In genomic region chr1:19476440-19477190, GRCh38 we compare ENCODE assay signal across 1 cellular context.
TF ChIP-seq lines count a peak whose summit lies in the region.

No MANE protein-coding gene starts in this region.

TF ChIP-seq in GM23338, 12 proteins besides CTCF, POLR2A, EP300 and RAD21 (continued from another document):
- TF ChIP-seq, protein P1, sequence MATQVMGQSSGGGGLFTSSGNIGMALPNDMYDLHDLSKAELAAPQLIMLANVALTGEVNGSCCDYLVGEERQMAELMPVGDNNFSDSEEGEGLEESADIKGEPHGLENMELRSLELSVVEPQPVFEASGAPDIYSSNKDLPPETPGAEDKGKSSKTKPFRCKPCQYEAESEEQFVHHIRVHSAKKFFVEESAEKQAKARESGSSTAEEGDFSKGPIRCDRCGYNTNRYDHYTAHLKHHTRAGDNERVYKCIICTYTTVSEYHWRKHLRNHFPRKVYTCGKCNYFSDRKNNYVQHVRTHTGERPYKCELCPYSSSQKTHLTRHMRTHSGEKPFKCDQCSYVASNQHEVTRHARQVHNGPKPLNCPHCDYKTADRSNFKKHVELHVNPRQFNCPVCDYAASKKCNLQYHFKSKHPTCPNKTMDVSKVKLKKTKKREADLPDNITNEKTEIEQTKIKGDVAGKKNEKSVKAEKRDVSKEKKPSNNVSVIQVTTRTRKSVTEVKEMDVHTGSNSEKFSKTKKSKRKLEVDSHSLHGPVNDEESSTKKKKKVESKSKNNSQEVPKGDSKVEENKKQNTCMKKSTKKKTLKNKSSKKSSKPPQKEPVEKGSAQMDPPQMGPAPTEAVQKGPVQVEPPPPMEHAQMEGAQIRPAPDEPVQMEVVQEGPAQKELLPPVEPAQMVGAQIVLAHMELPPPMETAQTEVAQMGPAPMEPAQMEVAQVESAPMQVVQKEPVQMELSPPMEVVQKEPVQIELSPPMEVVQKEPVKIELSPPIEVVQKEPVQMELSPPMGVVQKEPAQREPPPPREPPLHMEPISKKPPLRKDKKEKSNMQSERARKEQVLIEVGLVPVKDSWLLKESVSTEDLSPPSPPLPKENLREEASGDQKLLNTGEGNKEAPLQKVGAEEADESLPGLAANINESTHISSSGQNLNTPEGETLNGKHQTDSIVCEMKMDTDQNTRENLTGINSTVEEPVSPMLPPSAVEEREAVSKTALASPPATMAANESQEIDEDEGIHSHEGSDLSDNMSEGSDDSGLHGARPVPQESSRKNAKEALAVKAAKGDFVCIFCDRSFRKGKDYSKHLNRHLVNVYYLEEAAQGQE (IDR thresholded peaks at IDR 0.05; ENCODE audit: unreplicated experiment): no peak
- TF ChIP-seq NANOG (IDR thresholded peaks at IDR 0.05; ENCODE audit: borderline replicate concordance): no peak
- no peak for TF ChIP-seq POLR2AphosphoS5 (IDR thresholded peaks at IDR 0.05; ENCODE audit: low read depth)
- TF ChIP-seq CREB1 (CRISPR knock-in tag; IDR thresholded peaks at IDR 0.05; ENCODE audit: low read depth): no peak
- TF ChIP-seq EZH2phosphoT487 (IDR thresholded peaks at IDR 0.05; ENCODE audit: unreplicated experiment): no peak
TF ChIP-seq in GM23338: peak in this region for 0.
